In the genomic region with DNA sequence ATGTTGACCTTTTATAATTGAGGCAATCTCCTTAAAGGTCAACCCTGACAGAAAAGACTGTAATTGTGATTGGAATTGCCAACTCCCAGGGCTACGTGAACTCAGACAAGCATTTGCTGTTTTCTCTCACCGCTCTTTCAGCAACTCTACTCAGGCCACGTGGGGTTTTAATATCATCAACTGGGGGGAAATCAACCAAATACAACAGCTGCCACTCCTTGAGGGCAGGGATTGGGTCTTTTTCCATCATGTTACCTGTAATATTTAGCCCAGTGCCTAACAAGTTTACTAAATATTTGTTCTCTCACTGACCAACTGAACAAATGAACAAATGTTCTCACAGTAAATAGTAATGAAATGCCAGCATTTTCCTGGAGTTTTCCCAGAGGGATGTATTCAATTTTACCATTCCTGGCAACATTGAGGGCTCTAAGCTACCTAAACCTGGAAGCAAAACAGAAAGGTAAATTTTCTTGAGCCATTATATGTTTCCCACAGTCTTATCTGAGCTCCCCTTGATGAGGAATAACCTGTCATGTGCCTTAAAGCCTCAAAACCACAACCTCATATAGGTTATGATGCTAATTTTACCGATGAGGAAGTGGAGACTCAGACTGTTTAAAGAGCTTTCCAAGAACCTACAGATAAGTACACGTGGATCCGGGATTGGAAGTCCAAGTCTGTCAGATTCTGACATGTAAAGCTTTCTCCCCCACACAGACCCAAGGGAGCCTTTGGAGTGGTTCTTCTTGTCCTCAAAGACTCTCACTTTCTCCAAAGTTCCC, we compare ENCODE assay signal across 18 cellular contexts.
DNase-seq lines count a peak whose midpoint lies in the region; ATAC-seq and TF ChIP-seq lines count a peak whose summit lies in the region.
"Had no signal": no experiment of that assay in that cellular context is flagged by ENCODE, and none has a peak within 500 bp of the region (broad histone marks: within the 10 kb centered on the region; RNA-seq: fewer than 3 reads in every experiment).

No MANE protein-coding gene starts in this region.

- H3K9me3 ChIP-seq in PC-3 (ENCODE audit: low read length) (no peaks in the 10 kb centered on the region), aorta (ENCODE audit: control insufficient read depth, low read length) (no peaks in the 10 kb centered on the region)
- H3K9me3 ChIP-seq: ovary had no signal

- 60 to 64% methylated on average over 6 of the region's 6 CpGs for WGBS in aorta, 2 donors

- ATAC-seq in GM21360 (IDR thresholded peaks at IDR 0.05; ENCODE audit: unreplicated experiment): peak; percentile 52
- peak; percentile 62 for ATAC-seq in HG03378 (IDR thresholded peaks at IDR 0.05; ENCODE audit: unreplicated experiment)
- no peak for ATAC-seq in PC-3
- no peak for ATAC-seq in HG02763 (IDR thresholded peaks at IDR 0.05; ENCODE audit: unreplicated experiment)
- no peak for ATAC-seq in aorta (ENCODE audit: low FRiP score)
- ATAC-seq: K562 had no signal

- H3K36me3 ChIP-seq in PC-3 (ENCODE audit: low read depth, low read length): no peaks in the 10 kb centered on the region
- no peaks in the 10 kb centered on the region for H3K36me3 ChIP-seq in aorta (ENCODE audit: control insufficient read depth in 1 of 2, insufficient read depth in 2 of 2, low read length in 1 of 2)
- H3K36me3 ChIP-seq: ovary had no signal

- H3K4me2 ChIP-seq in PC-3 (ENCODE audit: low read length): no peak overlapping the region

- H3K9me3 Mint-ChIP-seq in activated naive CD4-positive, alpha-beta T cell treated with anti-CD3 and anti-CD28 coated beads for 36 hours: no peaks in the 10 kb centered on the region

- H2AFZ ChIP-seq in PC-3 (ENCODE audit: low read length): no peak overlapping the region

- H3K4me3 ChIP-seq in PC-3 (ENCODE audit: low read length): no peak overlapping the region
- H3K4me3 ChIP-seq in aorta (ENCODE audit: low read length in 2 of 2): no peak overlapping the region
- H3K4me3 ChIP-seq: K562, ovary had no signal

- no peaks in the 10 kb centered on the region for H3F3A ChIP-seq in PC-3 (ENCODE audit: low read length, unreplicated experiment)

- peak; percentile 14 for DNase-seq in GM10248 (ENCODE audit: extremely low spot score)
- peak; percentile 6 for DNase-seq in PC-3
- no peak for DNase-seq in activated naive CD4-positive, alpha-beta T cell treated with anti-CD3 and anti-CD28 coated beads for 36 hours
- DNase-seq in activated CD4-positive, CD25-positive, alpha-beta regulatory T cell treated with anti-CD3 and anti-CD28 coated beads, Interleukin-2, amount 50 U/mL, for 72 hours: no peak
- DNase-seq in aorta: no peak
- DNase-seq: activated CD4-positive, alpha-beta T cell treated with anti-CD3 and anti-CD28 coated beads, Interleukin-2, amount 50 U/mL, for 48 hours; activated naive CD4-positive, alpha-beta T cell; activated T-cell treated with anti-CD3 and anti-CD28 coated beads for 4 hours; CD4-positive, alpha-beta memory T cell; DMS79; effector memory CD4-positive, alpha-beta T cell; NCI-H69; ovary; stimulated activated CD4-positive, alpha-beta T cell treated with anti-CD3 and anti-CD28 coated beads, Interleukin-1b, Interleukin-23, amount 100 ng/mL, for 48 hours had no signal

- TF ChIP-seq CTCF in GM10248 (IDR thresholded peaks at IDR 0.05; ENCODE audit: control extremely low read depth, extremely low read depth, low read depth, missing control alignments) (no peak), PC-3 (conservative IDR thresholded peaks at IDR 0.05; ENCODE audit: low read depth, low read length) (no peak)

- H3K4me1 ChIP-seq in PC-3 (ENCODE audit: insufficient read depth, low read length) (no peaks in the 10 kb centered on the region), aorta (ENCODE audit: control insufficient read depth in 1 of 2, insufficient read depth in 2 of 2, low read length in 2 of 2) (no peaks in the 10 kb centered on the region)

- no peaks in the 10 kb centered on the region for H3K27me3 ChIP-seq in PC-3 (ENCODE audit: low read length)
- H3K27me3 ChIP-seq in aorta (ENCODE audit: control insufficient read depth in 1 of 2, insufficient read depth in 2 of 2, low read length in 1 of 2): no peaks in the 10 kb centered on the region
- H3K27me3 ChIP-seq: ovary had no signal

- no peaks in the 10 kb centered on the region for H3K79me2 ChIP-seq in PC-3 (ENCODE audit: low read length)

- CTCF ChIA-PET in GM10248 (lab: Yijun Ruan, JAX) (interaction anchor here (1.2 to 2.2 kb wide), 4 partner anchors 13 to 91 kb away, joined by 3 to 10 read pairs (median 4); no protein-coding TSS in a partner anchor), PC-3 (lab: Charles Lee) (interaction anchor here (0.6 kb wide), 1 partner anchor 363 kb away, joined by 4 read pairs; no protein-coding TSS in a partner anchor)
- CTCF ChIA-PET in activated naive CD4-positive, alpha-beta T cell treated with anti-CD3 and anti-CD28 coated beads for 36 hours (lab: Charles Lee): no interaction called here

- H3K27ac Mint-ChIP-seq in activated naive CD4-positive, alpha-beta T cell treated with anti-CD3 and anti-CD28 coated beads for 36 hours: no peak overlapping the region
- H3K27ac Mint-ChIP-seq: CD4-positive, alpha-beta memory T cell had no signal

- no peaks in the 10 kb centered on the region for H3K9me2 ChIP-seq in PC-3 (replicated peaks; ENCODE audit: low read length)

- no TSS peak for BruUV-seq in PC-3 (replicated peaks; lab: Mats Ljungman, UMichigan)

- no peaks in the 10 kb centered on the region for H3K4me1 Mint-ChIP-seq in activated naive CD4-positive, alpha-beta T cell treated with anti-CD3 and anti-CD28 coated beads for 36 hours (ENCODE audit: low read depth)
- H3K4me1 Mint-ChIP-seq: CD4-positive, alpha-beta memory T cell had no signal

- intact Hi-C loops in PC-3 (cut with micrococcal nuclease) (no loop called here), aorta (cut with DNase I) (no loop called here)
- intact Hi-C loops in activated naive CD4-positive, alpha-beta T cell treated with anti-CD3 and anti-CD28 coated beads for 36 hours (cut with micrococcal nuclease): no loop called here

- H3K4me3 Mint-ChIP-seq in activated naive CD4-positive, alpha-beta T cell treated with anti-CD3 and anti-CD28 coated beads for 36 hours: no peak overlapping the region
- H3K4me3 Mint-ChIP-seq: CD4-positive, alpha-beta memory T cell had no signal

- H4K20me1 ChIP-seq in PC-3 (ENCODE audit: low read length): no peaks in the 10 kb centered on the region

- H3K27ac ChIP-seq in PC-3 (ENCODE audit: low read length) (no peak overlapping the region), aorta (ENCODE audit: low read depth in 1 of 2, low read length in 2 of 2) (no peak overlapping the region)
- H3K27ac ChIP-seq: ovary had no signal

- H3K36me3 Mint-ChIP-seq in activated naive CD4-positive, alpha-beta T cell treated with anti-CD3 and anti-CD28 coated beads for 36 hours (ENCODE audit: low read depth): no peaks in the 10 kb centered on the region
- H3K36me3 Mint-ChIP-seq: CD4-positive, alpha-beta memory T cell had no signal

- H3K9ac ChIP-seq in PC-3 (ENCODE audit: low read length): no peak overlapping the region

- H3K27me3 Mint-ChIP-seq in activated naive CD4-positive, alpha-beta T cell treated with anti-CD3 and anti-CD28 coated beads for 36 hours (ENCODE audit: low read depth): peaks cover 8% of the 10 kb centered on the region

- POLR2A ChIA-PET in GM10248 (lab: Yijun Ruan, JAX): no interaction called here
- POLR2A ChIA-PET in PC-3 (lab: Charles Lee; ENCODE audit: unreplicated experiment): interaction anchor here (0.6 kb wide), 1 partner anchor 243 kb away, joined by 3 read pairs; no protein-coding TSS in a partner anchor

Comparison
In these comparisons a context has a peak if more than half of its experiments do, and no peak if none do; other contexts are left out.
1. DNase-seq: peak in GM10248 (single experiment) and PC-3 (single experiment); none in activated naive CD4-positive, alpha-beta T cell treated with anti-CD3 and anti-CD28 coated beads for 36 hours (single experiment), activated CD4-positive, CD25-positive, alpha-beta regulatory T cell treated with anti-CD3 and anti-CD28 coated beads, Interleukin-2, amount 50 U/mL, for 72 hours (single experiment) and aorta (0 of 2).
2. ATAC-seq: peak in GM21360 (single experiment) and HG03378 (single experiment); none in PC-3 (single experiment), HG02763 (single experiment) and aorta (single experiment).